ENCODE assay signal across 11 cellular contexts in the genomic region with DNA sequence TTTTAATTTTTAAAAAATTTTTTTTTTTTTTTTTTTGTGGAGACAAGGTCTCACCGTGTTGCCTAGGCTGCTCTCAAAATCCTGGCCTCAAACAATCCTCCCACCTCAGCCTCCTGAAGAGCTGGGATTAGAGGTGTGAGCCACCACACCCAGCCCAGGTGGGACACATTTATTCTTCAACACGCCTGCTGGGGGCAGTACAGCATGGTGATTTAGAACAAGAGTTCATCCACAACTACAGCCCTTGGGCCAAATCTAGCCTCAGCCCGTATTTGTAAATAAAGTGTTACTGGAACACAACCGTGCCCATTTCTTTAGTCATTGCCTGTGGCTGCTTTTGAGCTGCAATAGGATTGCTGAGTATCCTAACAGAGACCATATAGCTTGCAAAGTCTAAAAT.
DNase-seq lines count a peak whose midpoint lies in the region; ATAC-seq, FAIRE-seq and TF ChIP-seq lines count a peak whose summit lies in the region.
"Had no signal": no experiment of that assay in that cellular context is flagged by ENCODE, and none has a peak within 500 bp of the region (broad histone marks: within the 10 kb centered on the region; RNA-seq: fewer than 3 reads in every experiment).

No MANE protein-coding gene starts in this region.

- intact Hi-C loops in activated T-helper 2 cell treated with anti-CD3 and anti-CD28 coated beads, Interferon-gamma antibody, Interleukin-2, Interleukin-4, amounts not matched to agents 10 μg/mL and 5 μg/mL and 100 μg/mL, durations not matched to agents 14 hours and 24 hours and 36 hours (cut with micrococcal nuclease) = no loop called here

- TF ChIP-seq EP300 in SK-N-SH (IDR thresholded peaks at IDR 0.05; ENCODE audit: borderline replicate concordance in 1 of 2, low read depth in 1 of 2, low read length in 1 of 2) = no peak

- H3K9ac ChIP-seq in SK-N-SH (no peak overlapping the region), MM.1S (ENCODE audit: low read length) (no peak overlapping the region)
- H3K9ac ChIP-seq: BLaER1 had no signal

- no peaks in the 10 kb centered on the region for H3F3A ChIP-seq in SK-N-SH (replicated peaks; ENCODE audit: insufficient read depth)
- no peaks in the 10 kb centered on the region for H3F3A ChIP-seq in MM.1S (ENCODE audit: insufficient read depth, low read length)

- H3K9me3 Mint-ChIP-seq in neural crest cell = no peaks in the 10 kb centered on the region
- no peaks in the 10 kb centered on the region for H3K9me3 Mint-ChIP-seq in activated T-helper 2 cell treated with anti-CD3 and anti-CD28 coated beads, Interferon-gamma antibody, Interleukin-2, Interleukin-4, amounts not matched to agents 10 μg/mL and 5 μg/mL and 100 μg/mL, durations not matched to agents 14 hours and 24 hours and 36 hours
- H3K9me3 Mint-ChIP-seq: activated CD4-positive, alpha-beta T cell treated with anti-CD3 and anti-CD28 coated beads, Interleukin-2, amount 10 ng/mL, durations not matched to agents 24 days and 14 days; dendritic cell treated with granulocyte-macrophage colony-stimulating factor and Interleukin-4, amounts not matched to agents 40 ng/mL and 50 ng/mL, for 4 days had no signal

- TF ChIP-seq RAD21 in SK-N-SH (IDR thresholded peaks at IDR 0.05; ENCODE audit: low read length) = peak; percentile 46; the same call in 1 of the 2 replicates

- DNase-seq in SK-N-SH = no peak
- no peak for DNase-seq in MM.1S
- no peak for DNase-seq in bronchial epithelial cell (ENCODE audit: low read depth)
- DNase-seq in neural crest cell (ENCODE audit: low read depth, low spot score) = no peak
- DNase-seq in NCI-H774 (lab: John Stamatoyannopoulos, UW) = no peak
- no peak for DNase-seq in activated T-helper 2 cell treated with anti-CD3 and anti-CD28 coated beads, Interferon-gamma antibody, Interleukin-2, Interleukin-4, amounts not matched to agents 10 μg/mL and 5 μg/mL and 100 μg/mL, durations not matched to agents 14 hours and 24 hours and 36 hours (ENCODE audit: low spot score)
- DNase-seq: activated CD4-positive, alpha-beta T cell treated with anti-CD3 and anti-CD28 coated beads, Interleukin-2, amount 10 ng/mL, durations not matched to agents 24 days and 14 days had no signal

- CTCF ChIA-PET in SK-N-SH (lab: Yijun Ruan, JAX) = interaction anchor here (0.9 to 3.3 kb wide), 9 partner anchors 12 to 428 kb away, joined by 3 to 14 read pairs (median 3); no protein-coding TSS in a partner anchor

- H3K4me2 ChIP-seq in SK-N-SH (no peak overlapping the region), MM.1S (ENCODE audit: low read depth, low read length) (no peak overlapping the region)
- H3K4me2 ChIP-seq: BLaER1 had no signal

- H3K27me3 ChIP-seq in SK-N-SH (ENCODE audit: insufficient read depth) (no peaks in the 10 kb centered on the region), MM.1S (replicated peaks; ENCODE audit: insufficient read depth, low read length) (no peaks in the 10 kb centered on the region), bronchial epithelial cell (ENCODE audit: control insufficient read depth, insufficient read depth, low read length) (no peaks in the 10 kb centered on the region)

- 84% methylated on average over 4 of the region's 4 CpGs for WGBS in SK-N-SH (ENCODE audit: low lambda C conversion rate)

- no peaks in the 10 kb centered on the region for H3K36me3 Mint-ChIP-seq in neural crest cell (ENCODE audit: low read depth)
- no peaks in the 10 kb centered on the region for H3K36me3 Mint-ChIP-seq in activated T-helper 2 cell treated with anti-CD3 and anti-CD28 coated beads, Interferon-gamma antibody, Interleukin-2, Interleukin-4, amounts not matched to agents 10 μg/mL and 5 μg/mL and 100 μg/mL, durations not matched to agents 14 hours and 24 hours and 36 hours (ENCODE audit: low read depth)

- H3K4me3 Mint-ChIP-seq in neural crest cell = no peak overlapping the region
- H3K4me3 Mint-ChIP-seq in activated T-helper 2 cell treated with anti-CD3 and anti-CD28 coated beads, Interferon-gamma antibody, Interleukin-2, Interleukin-4, amounts not matched to agents 10 μg/mL and 5 μg/mL and 100 μg/mL, durations not matched to agents 14 hours and 24 hours and 36 hours (ENCODE audit: low read depth) = no peak overlapping the region
- H3K4me3 Mint-ChIP-seq: activated CD4-positive, alpha-beta T cell treated with anti-CD3 and anti-CD28 coated beads, Interleukin-2, amount 10 ng/mL, durations not matched to agents 24 days and 14 days; dendritic cell treated with granulocyte-macrophage colony-stimulating factor and Interleukin-4, amounts not matched to agents 40 ng/mL and 50 ng/mL, for 4 days had no signal

- H3K27ac ChIP-seq in SK-N-SH (ENCODE audit: low read depth in 2 of 2, low read length in 1 of 2) (no peak overlapping the region), MM.1S (ENCODE audit: low read length) (no peak overlapping the region)
- H3K27ac ChIP-seq: BLaER1 had no signal

- no peak overlapping the region for H3K27ac Mint-ChIP-seq in neural crest cell (ENCODE audit: unreplicated experiment)
- no peak overlapping the region for H3K27ac Mint-ChIP-seq in activated T-helper 2 cell treated with anti-CD3 and anti-CD28 coated beads, Interferon-gamma antibody, Interleukin-2, Interleukin-4, amounts not matched to agents 10 μg/mL and 5 μg/mL and 100 μg/mL, durations not matched to agents 14 hours and 24 hours and 36 hours
- H3K27ac Mint-ChIP-seq: activated CD4-positive, alpha-beta T cell treated with anti-CD3 and anti-CD28 coated beads, Interleukin-2, amount 10 ng/mL, durations not matched to agents 24 days and 14 days; dendritic cell treated with granulocyte-macrophage colony-stimulating factor and Interleukin-4, amounts not matched to agents 40 ng/mL and 50 ng/mL, for 4 days had no signal

- POLR2A ChIA-PET in SK-N-SH (lab: Yijun Ruan, JAX) = no interaction called here

- no peak for FAIRE-seq in bronchial epithelial cell (lab: Jason Lieb, UNC)

- H3K9me3 ChIP-seq in SK-N-SH = no peaks in the 10 kb centered on the region
- H3K9me3 ChIP-seq in MM.1S (replicated peaks; ENCODE audit: insufficient read depth, low read length) = no peaks in the 10 kb centered on the region

- ATAC-seq in SK-N-SH treated with all-trans-retinoic acid at 6 μM for 48 hours = no peak
- ATAC-seq in GM21576 (IDR thresholded peaks at IDR 0.05; ENCODE audit: unreplicated experiment) = no peak

- H3K36me3 ChIP-seq in SK-N-SH (replicated peaks in 1 of 2; ENCODE audit: control insufficient read depth in 1 of 2, insufficient read depth in 2 of 2, low read length in 1 of 2) (peaks cover 0 to 2% of the 10 kb centered on the region in 2 experiments), MM.1S (replicated peaks; ENCODE audit: insufficient read depth, low read length) (no peaks in the 10 kb centered on the region), bronchial epithelial cell (ENCODE audit: control insufficient read depth, insufficient read depth, low read length) (no peaks in the 10 kb centered on the region)

- H3K4me1 Mint-ChIP-seq in neural crest cell = peaks cover 6% of the 10 kb centered on the region
- peaks cover 2% of the 10 kb centered on the region for H3K4me1 Mint-ChIP-seq in activated T-helper 2 cell treated with anti-CD3 and anti-CD28 coated beads, Interferon-gamma antibody, Interleukin-2, Interleukin-4, amounts not matched to agents 10 μg/mL and 5 μg/mL and 100 μg/mL, durations not matched to agents 14 hours and 24 hours and 36 hours (ENCODE audit: low read depth)

- H2AFZ ChIP-seq in SK-N-SH (ENCODE audit: low read depth) (no peak overlapping the region), MM.1S (ENCODE audit: low read length) (no peak overlapping the region)

- no peak overlapping the region for H3K4me3 ChIP-seq in SK-N-SH (ENCODE audit: low read depth in 2 of 2, low read length in 1 of 2)
- no peak overlapping the region for H3K4me3 ChIP-seq in MM.1S (ENCODE audit: low read length)
- no peak overlapping the region for H3K4me3 ChIP-seq in bronchial epithelial cell (ENCODE audit: low read depth, low read length)
- H3K4me3 ChIP-seq: BLaER1 had no signal

- no peaks in the 10 kb centered on the region for H3K9me2 ChIP-seq in SK-N-SH
- no peaks in the 10 kb centered on the region for H3K9me2 ChIP-seq in MM.1S (replicated peaks; ENCODE audit: insufficient read depth, low read length)

- H3K4me1 ChIP-seq in SK-N-SH (ENCODE audit: control insufficient read depth in 1 of 2, insufficient read depth in 2 of 2, low read depth in 1 of 2, low read length in 1 of 2) (no peaks in the 10 kb centered on the region; a peak in 1 of 4 replicates), MM.1S (ENCODE audit: low read length) (no peaks in the 10 kb centered on the region)

- no peaks in the 10 kb centered on the region for H3K27me3 Mint-ChIP-seq in neural crest cell (ENCODE audit: low read depth)
- H3K27me3 Mint-ChIP-seq in activated T-helper 2 cell treated with anti-CD3 and anti-CD28 coated beads, Interferon-gamma antibody, Interleukin-2, Interleukin-4, amounts not matched to agents 10 μg/mL and 5 μg/mL and 100 μg/mL, durations not matched to agents 14 hours and 24 hours and 36 hours (ENCODE audit: low read depth) = no peaks in the 10 kb centered on the region
- H3K27me3 Mint-ChIP-seq: activated CD4-positive, alpha-beta T cell treated with anti-CD3 and anti-CD28 coated beads, Interleukin-2, amount 10 ng/mL, durations not matched to agents 24 days and 14 days; dendritic cell treated with granulocyte-macrophage colony-stimulating factor and Interleukin-4, amounts not matched to agents 40 ng/mL and 50 ng/mL, for 4 days had no signal

- H4K20me1 ChIP-seq in SK-N-SH (ENCODE audit: insufficient read depth) = no peaks in the 10 kb centered on the region
- no peaks in the 10 kb centered on the region for H4K20me1 ChIP-seq in MM.1S (ENCODE audit: insufficient read depth, low read length)

- TF ChIP-seq CTCF in SK-N-SH (IDR thresholded peaks at IDR 0.05) (peak; percentile 44), MM.1S (IDR thresholded peaks at IDR 0.05; ENCODE audit: low read length) (peak; percentile 20; the same call in 1 of the 2 replicates), bronchial epithelial cell (IDR thresholded peaks at IDR 0.05; ENCODE audit: insufficient read depth, low read length, severe bottlenecking) (peak; percentile 27), neural crest cell (conservative IDR thresholded peaks at IDR 0.05) (peak; percentile 42)

- H3K79me2 ChIP-seq in SK-N-SH (ENCODE audit: insufficient read depth) (no peaks in the 10 kb centered on the region), MM.1S (ENCODE audit: low read length) (no peaks in the 10 kb centered on the region)

TF ChIP-seq in SK-N-SH, 30 proteins besides CTCF, POLR2A, EP300 and RAD21 (continues in another document):
- no peak for TF ChIP-seq FOXM1 (IDR thresholded peaks at IDR 0.05; ENCODE audit: low read depth)
- no peak for TF ChIP-seq NFIC (IDR thresholded peaks at IDR 0.05; ENCODE audit: borderline replicate concordance)
- no peak for TF ChIP-seq RFX5 (IDR thresholded peaks at IDR 0.05; ENCODE audit: low read length)
- no peak for TF ChIP-seq POLR2AphosphoS5 (IDR thresholded peaks at IDR 0.05; ENCODE audit: low read depth, low read length)

TF ChIP-seq in SK-N-SH treated with all-trans-retinoic acid at 6 μM for 48 hours, 23 proteins besides CTCF, POLR2A, EP300 and RAD21 (continues in another document):
- no peak for TF ChIP-seq RARB (CRISPR knock-in tag; IDR thresholded peaks at IDR 0.05)
